1 cellular context compared by ENCODE assay signal in the genomic region with DNA sequence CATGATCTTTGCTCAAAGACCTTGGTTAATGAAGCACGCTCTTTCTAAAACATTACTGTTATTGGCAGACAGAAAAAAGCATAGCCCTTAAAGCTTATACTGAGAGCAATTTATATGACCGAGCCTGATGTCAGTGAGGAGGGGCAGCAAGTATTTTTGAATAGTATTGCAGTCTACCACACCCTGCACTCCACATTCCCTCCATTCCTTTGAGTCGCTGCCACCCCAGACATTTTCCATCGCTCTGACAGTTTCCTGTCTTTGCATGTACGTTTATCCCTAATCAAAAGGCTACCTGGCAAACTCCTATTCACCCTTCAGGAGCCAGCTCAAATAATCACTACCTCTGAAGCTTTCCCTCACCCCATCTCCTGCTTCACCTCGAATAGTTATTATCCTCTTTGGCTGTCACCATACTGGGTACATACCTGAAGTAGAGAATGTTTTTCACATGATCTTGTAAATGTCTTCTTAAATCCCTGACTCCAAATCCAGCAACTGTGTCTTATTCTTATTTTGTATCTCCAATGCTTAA.
TF ChIP-seq lines count a peak whose summit lies in the region.

No MANE protein-coding gene starts in this region.

TF ChIP-seq in SK-N-SH, 30 proteins besides CTCF, POLR2A, EP300 and RAD21 (continued from another document):
- no peak for TF ChIP-seq FOSL2 (IDR thresholded peaks at IDR 0.05; ENCODE audit: borderline replicate concordance, low read depth)
- TF ChIP-seq, protein P1, sequence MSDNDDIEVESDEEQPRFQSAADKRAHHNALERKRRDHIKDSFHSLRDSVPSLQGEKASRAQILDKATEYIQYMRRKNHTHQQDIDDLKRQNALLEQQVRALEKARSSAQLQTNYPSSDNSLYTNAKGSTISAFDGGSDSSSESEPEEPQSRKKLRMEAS (IDR thresholded peaks at IDR 0.05; ENCODE audit: low read depth): no peak
- no peak for TF ChIP-seq FOXM1 (IDR thresholded peaks at IDR 0.05; ENCODE audit: low read depth)
- TF ChIP-seq GABPA (IDR thresholded peaks at IDR 0.05; ENCODE audit: low read depth): no peak
- no peak for TF ChIP-seq RXRA (IDR thresholded peaks at IDR 0.05; ENCODE audit: borderline replicate concordance, low read depth)
- TF ChIP-seq, protein P2, sequence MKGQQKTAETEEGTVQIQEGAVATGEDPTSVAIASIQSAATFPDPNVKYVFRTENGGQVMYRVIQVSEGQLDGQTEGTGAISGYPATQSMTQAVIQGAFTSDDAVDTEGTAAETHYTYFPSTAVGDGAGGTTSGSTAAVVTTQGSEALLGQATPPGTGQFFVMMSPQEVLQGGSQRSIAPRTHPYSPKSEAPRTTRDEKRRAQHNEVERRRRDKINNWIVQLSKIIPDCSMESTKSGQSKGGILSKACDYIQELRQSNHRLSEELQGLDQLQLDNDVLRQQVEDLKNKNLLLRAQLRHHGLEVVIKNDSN (IDR thresholded peaks at IDR 0.05; ENCODE audit: borderline replicate concordance, low read depth): no peak
- TF ChIP-seq, protein P3, sequence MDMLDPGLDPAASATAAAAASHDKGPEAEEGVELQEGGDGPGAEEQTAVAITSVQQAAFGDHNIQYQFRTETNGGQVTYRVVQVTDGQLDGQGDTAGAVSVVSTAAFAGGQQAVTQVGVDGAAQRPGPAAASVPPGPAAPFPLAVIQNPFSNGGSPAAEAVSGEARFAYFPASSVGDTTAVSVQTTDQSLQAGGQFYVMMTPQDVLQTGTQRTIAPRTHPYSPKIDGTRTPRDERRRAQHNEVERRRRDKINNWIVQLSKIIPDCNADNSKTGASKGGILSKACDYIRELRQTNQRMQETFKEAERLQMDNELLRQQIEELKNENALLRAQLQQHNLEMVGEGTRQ (IDR thresholded peaks at IDR 0.05; ENCODE audit: borderline replicate concordance, low read depth, low read length): no peak
